9 cellular contexts compared by ENCODE assay signal in the genomic region with DNA sequence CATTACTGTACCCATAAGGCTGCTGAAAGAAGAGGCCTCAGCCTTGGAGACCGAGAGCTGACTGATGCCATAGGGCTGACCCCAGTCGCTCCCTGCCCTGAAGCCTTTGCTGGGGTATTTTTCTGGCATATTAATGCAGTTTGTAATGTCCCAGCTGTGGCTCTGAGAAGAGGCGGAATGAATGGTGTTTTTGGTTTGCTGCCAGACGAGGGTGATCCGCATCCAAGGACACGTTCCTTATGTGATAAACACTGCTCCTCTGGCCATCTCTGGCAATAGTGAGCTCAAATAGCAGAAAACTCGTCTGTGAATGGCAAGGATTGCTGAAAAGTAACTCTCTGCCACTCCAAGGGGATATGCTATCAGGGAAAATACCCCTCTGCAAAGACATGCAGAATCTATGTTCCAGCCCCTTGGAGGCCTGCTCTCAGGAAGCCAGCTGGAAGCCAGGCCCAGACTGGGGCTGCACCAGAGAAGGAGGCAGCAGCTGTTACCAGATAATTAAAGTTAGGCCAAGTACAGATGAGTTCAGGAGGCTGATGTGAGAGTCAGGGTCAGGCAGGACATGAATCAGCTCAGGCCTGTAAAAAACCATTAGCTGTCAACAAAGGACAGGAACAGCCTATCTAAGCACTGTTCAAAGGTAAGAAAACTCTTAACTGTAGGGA. TPM values are rescaled to one million over a fixed set of nuclear protein-coding genes. Genes with fewer than 3 reads are reported as not detected.
A peak's percentile ranks its signal among the peaks of the same experiment; 100 is the strongest.
DNase-seq lines count a peak whose midpoint lies in the region; ATAC-seq and TF ChIP-seq lines count a peak whose summit lies in the region.
"Had no signal": no experiment of that assay in that cellular context is flagged by ENCODE, and none has a peak within 500 bp of the region (broad histone marks: within the 10 kb centered on the region; RNA-seq: fewer than 3 reads in every experiment).

No MANE protein-coding gene starts in this region.

- TF ChIP-seq CTCF in OCI-LY7 (conservative IDR thresholded peaks at IDR 0.05; ENCODE audit: low read length), result no peak
- no peak for TF ChIP-seq CTCF in neural progenitor cell (IDR thresholded peaks at IDR 0.05)
- no peak for TF ChIP-seq CTCF in CD8-positive, alpha-beta T cell (IDR thresholded peaks at IDR 0.05)

- H3K4me3 ChIP-seq in OCI-LY7 (ENCODE audit: low read depth, low read length, poor library complexity, severe bottlenecking) (peak overlapping the region; percentile 6), neural progenitor cell (no peak overlapping the region), MG63 (no peak overlapping the region)
- H3K4me3 ChIP-seq in CD8-positive, alpha-beta T cell (ENCODE audit: low read depth, low read length), result no peak overlapping the region

- no peaks in the 10 kb centered on the region for H3K9me3 Mint-ChIP-seq in neural progenitor cell
- no peaks in the 10 kb centered on the region for H3K9me3 Mint-ChIP-seq in CD8-positive, alpha-beta T cell

- no peaks in the 10 kb centered on the region for H3K79me2 ChIP-seq in OCI-LY7 (ENCODE audit: insufficient read depth, low read depth, low read length)
- H3K79me2 ChIP-seq in neural progenitor cell (ENCODE audit: low read depth), result no peaks in the 10 kb centered on the region

- peaks cover 100% of the 10 kb centered on the region for H3K4me1 ChIP-seq in OCI-LY7 (ENCODE audit: insufficient read depth, low read length, poor library complexity, severe bottlenecking)
- peaks cover 19% of the 10 kb centered on the region for H3K4me1 ChIP-seq in neural progenitor cell
- H3K4me1 ChIP-seq in CD8-positive, alpha-beta T cell (ENCODE audit: insufficient read depth, low read length), result peaks cover 25% of the 10 kb centered on the region

- H3K27ac ChIP-seq in OCI-LY7 (ENCODE audit: low read depth, low read length, poor library complexity, severe bottlenecking) (peak overlapping the region; percentile 94), neural progenitor cell (no peak overlapping the region)
- H3K27ac ChIP-seq in CD8-positive, alpha-beta T cell (ENCODE audit: low read depth, low read length), result no peak overlapping the region

- peak; percentile 64 for DNase-seq in Ammon's horn (ENCODE audit: low spot score)
- DNase-seq in OCI-LY7 (ENCODE audit: low spot score), result peak; percentile 69
- DNase-seq in fibroblast of the conjunctiva (ENCODE audit: low read depth), result peak; percentile 27
- no peak for DNase-seq in neural progenitor cell (ENCODE audit: low spot score)
- no peak for DNase-seq in CD8-positive, alpha-beta T cell
- DNase-seq in NCI-H345 (lab: John Stamatoyannopoulos, UW), result no peak
- DNase-seq in cortex of kidney (lab: John Stamatoyannopoulos, UW), result no peak
- no peak for DNase-seq in MG63
- DNase-seq: T-helper 2 cell had no signal

- POLR2A ChIA-PET in OCI-LY7 (lab: Charles Lee), result interaction anchor here (0.6 to 12.9 kb wide), 17 partner anchors 7 to 817 kb away, joined by 3 to 265 read pairs (median 4); partner anchors contain the start of gene YEATS2
- POLR2A ChIA-PET in CD8-positive, alpha-beta T cell (lab: Charles Lee), result interaction anchor here (0.7 kb wide), 1 partner anchor 52 kb away, joined by 3 read pairs; no protein-coding TSS in a partner anchor

- H3K27ac Mint-ChIP-seq in neural progenitor cell, result no peak overlapping the region
- no peak overlapping the region for H3K27ac Mint-ChIP-seq in CD8-positive, alpha-beta T cell

- no peak overlapping the region for H3K9ac ChIP-seq in neural progenitor cell

- intact Hi-C loops in OCI-LY7 (cut with micrococcal nuclease; ENCODE audit: unreplicated experiment), result no loop called here
- intact Hi-C loops in CD8-positive, alpha-beta T cell (cut with DNase I, micrococcal nuclease), result no loop called here

- H3K36me3 Mint-ChIP-seq in neural progenitor cell, result no peaks in the 10 kb centered on the region
- H3K36me3 Mint-ChIP-seq in CD8-positive, alpha-beta T cell, result no peaks in the 10 kb centered on the region

- H2AFZ ChIP-seq in OCI-LY7 (ENCODE audit: low read length), result peak overlapping the region; percentile 51; the same call in 1 of the 2 replicates
- H2AFZ ChIP-seq in neural progenitor cell (replicated peaks), result peak overlapping the region; percentile 56

- H3K27me3 Mint-ChIP-seq in neural progenitor cell (ENCODE audit: insufficient read depth, low read depth), result peaks cover 2% of the 10 kb centered on the region
- no peaks in the 10 kb centered on the region for H3K27me3 Mint-ChIP-seq in CD8-positive, alpha-beta T cell (ENCODE audit: low read depth)

- H3F3A ChIP-seq in neural progenitor cell (ENCODE audit: low read depth), result no peaks in the 10 kb centered on the region

- H3K9me2 ChIP-seq in OCI-LY7 (ENCODE audit: insufficient read depth, low read length), result no peaks in the 10 kb centered on the region

- peaks cover 19% of the 10 kb centered on the region for H3K4me1 Mint-ChIP-seq in neural progenitor cell
- peaks cover 33% of the 10 kb centered on the region for H3K4me1 Mint-ChIP-seq in CD8-positive, alpha-beta T cell (ENCODE audit: low read depth)

- CTCF ChIA-PET in OCI-LY7 (lab: Charles Lee; ENCODE audit: unreplicated experiment), result interaction anchor here (0.6 to 1.3 kb wide), 4 partner anchors 8 to 113 kb away, joined by 3 to 7 read pairs (median 4); partner anchors contain the start of genes KLHL24 and YEATS2
- CTCF ChIA-PET in CD8-positive, alpha-beta T cell (lab: Charles Lee), result interaction anchor here (1.3 kb wide), 1 partner anchor 9 kb away, joined by 6 read pairs; no protein-coding TSS in a partner anchor

- H3K27me3 ChIP-seq in neural progenitor cell (no peaks in the 10 kb centered on the region), MG63 (peaks cover 2% of the 10 kb centered on the region)
- H3K27me3 ChIP-seq in CD8-positive, alpha-beta T cell (ENCODE audit: insufficient read depth, low read length), result no peaks in the 10 kb centered on the region

- H3K4me2 ChIP-seq in OCI-LY7 (ENCODE audit: low read length) (peak overlapping the region; percentile 56), neural progenitor cell (no peak overlapping the region)

- H3K9me3 ChIP-seq in OCI-LY7 (ENCODE audit: low read length) (no peaks in the 10 kb centered on the region), neural progenitor cell (ENCODE audit: low read depth) (no peaks in the 10 kb centered on the region), MG63 (no peaks in the 10 kb centered on the region)
- H3K9me3 ChIP-seq in CD8-positive, alpha-beta T cell (ENCODE audit: low read length), result no peaks in the 10 kb centered on the region

- no peak overlapping the region for H3K4me3 Mint-ChIP-seq in neural progenitor cell
- no peak overlapping the region for H3K4me3 Mint-ChIP-seq in CD8-positive, alpha-beta T cell

- no peak for ATAC-seq in CD8-positive, alpha-beta T cell

- H3K36me3 ChIP-seq in OCI-LY7 (ENCODE audit: insufficient read depth, low read length) (no peaks in the 10 kb centered on the region), neural progenitor cell (no peaks in the 10 kb centered on the region), MG63 (no peaks in the 10 kb centered on the region)
- H3K36me3 ChIP-seq in CD8-positive, alpha-beta T cell (ENCODE audit: insufficient read depth, low read length), result no peaks in the 10 kb centered on the region

- no peaks in the 10 kb centered on the region for H4K20me1 ChIP-seq in OCI-LY7 (ENCODE audit: insufficient read depth, low read length)
- H4K20me1 ChIP-seq in neural progenitor cell (ENCODE audit: low read depth), result no peaks in the 10 kb centered on the region

- BruUV-seq in OCI-LY7 (replicated peaks; lab: Mats Ljungman, UMichigan), result no TSS peak

RNA-seq across cellular contexts. Expression of gene KLHL6, which starts 28.9 kb away (rescaled TPM):
- total RNA-seq in OCI-LY7 (2014; rRNA removed; shearing (Covaris generic)), result 143 TPM in 2 replicates
- total RNA-seq in OCI-LY7 (2022), result 169 and 191 TPM in 2 replicates
- 0.09 and 0.40 TPM in 2 replicates for total RNA-seq in neural progenitor cell (ENCODE audit: low replicate concordance)
- 10 to 100 TPM; 27.7 to 29.7 TPM for total RNA-seq in CD8-positive, alpha-beta T cell
- total RNA-seq in MG63 (2014; rRNA removed; shearing (Covaris generic); ENCODE audit: low replicate concordance), result not detected in 2 replicates

RNA-seq across cellular contexts. Expression of gene KLHL24, which starts 51.0 kb away (rescaled TPM):
- total RNA-seq in OCI-LY7 (2014; rRNA removed; shearing (Covaris generic)), result 37.8 and 45.8 TPM in 2 replicates
- total RNA-seq in OCI-LY7 (2022), result 34.0 and 53.0 TPM in 2 replicates
- 75.9 and 97.2 TPM in 2 replicates for total RNA-seq in neural progenitor cell (ENCODE audit: low replicate concordance)
- 100 to 1,000 TPM; 180 to 181 TPM for total RNA-seq in CD8-positive, alpha-beta T cell
- total RNA-seq in MG63 (2014; rRNA removed; shearing (Covaris generic); ENCODE audit: low replicate concordance), result 13.4 and 36.8 TPM in 2 replicates

Comparison
In these comparisons a context has a peak if more than half of its experiments do, and no peak if none do; other contexts are left out.
1. DNase-seq: peak in Ammon's horn (single experiment), OCI-LY7 (single experiment) and fibroblast of the conjunctiva (single experiment); none in neural progenitor cell (single experiment), CD8-positive, alpha-beta T cell (0 of 7), NCI-H345 (single experiment), cortex of kidney (single experiment) and MG63 (single experiment).
2. RNA of gene KLHL6, which starts 28.9 kb away (total RNA-seq): 143 to 191 TPM in OCI-LY7 and 27.7 to 29.7 TPM in CD8-positive, alpha-beta T cell; 0.09 to 0.40 TPM in neural progenitor cell and not detected in MG63; every median in the first group is over 10 times any median in the second.